Comparison of ENCODE assay signal across 12 cellular contexts in genomic region chr16:77289331-77289809, GRCh38.
A peak's percentile ranks its signal among the peaks of the same experiment; 100 is the strongest.
DNase-seq lines count a peak whose midpoint lies in the region; ATAC-seq and TF ChIP-seq lines count a peak whose summit lies in the region.
"Had no signal": no experiment of that assay in that cellular context is flagged by ENCODE, and none has a peak within 500 bp of the region (broad histone marks: within the 10 kb centered on the region; RNA-seq: fewer than 3 reads in every experiment).

No MANE protein-coding gene starts in this region.

- H3K4me3 Mint-ChIP-seq in mesothelial cell of epicardium, result no peak overlapping the region

- no peaks in the 10 kb centered on the region for H3K27me3 Mint-ChIP-seq in mesothelial cell of epicardium (ENCODE audit: low read depth)

- H3K27ac Mint-ChIP-seq in mesothelial cell of epicardium, result peak overlapping the region; percentile 60

- DNase-seq in Caki2 (ENCODE audit: low read depth) (peak; percentile 83), M059J (ENCODE audit: low read depth) (peak; percentile 90), cardiac fibroblast (ENCODE audit: low read depth in 2 of 2) (peak; percentile 52 to 87), mesothelial cell of epicardium (ENCODE audit: low spot score in 2 of 2, unreplicated experiment in 2 of 2) (no peak), GM10266 (ENCODE audit: extremely low spot score) (no peak), LoVo (ENCODE audit: low spot score) (no peak)
- DNase-seq: kidney; NCI-H526; stimulated activated CD4-positive, alpha-beta T cell treated with anti-CD3 and anti-CD28 coated beads, Interleukin-2, amount 100 ng/mL, for 24 hours had no signal

- ATAC-seq in GM21423 (IDR thresholded peaks at IDR 0.05; ENCODE audit: unreplicated experiment), result no peak
- no peak for ATAC-seq in HG02938 (IDR thresholded peaks at IDR 0.05; ENCODE audit: unreplicated experiment)

- no peaks in the 10 kb centered on the region for H3K9me3 Mint-ChIP-seq in mesothelial cell of epicardium

- peaks cover 19% of the 10 kb centered on the region for H3K4me1 Mint-ChIP-seq in mesothelial cell of epicardium

- no peak for TF ChIP-seq CTCF in cardiac fibroblast (IDR thresholded peaks at IDR 0.05; ENCODE audit: low read depth, low read length)
- TF ChIP-seq CTCF in mesothelial cell of epicardium (IDR thresholded peaks at IDR 0.05; ENCODE audit: unreplicated experiment), result no peak
- no peak for TF ChIP-seq CTCF in GM10266 (IDR thresholded peaks at IDR 0.05; ENCODE audit: control insufficient read depth, insufficient read depth, low read depth, missing control alignments)

- H3K4me3 ChIP-seq in cardiac fibroblast (replicated peaks in 1 of 2; ENCODE audit: low read depth in 2 of 2, low read length in 2 of 2), result no peak overlapping the region
- H3K4me3 ChIP-seq: BLaER1 treated with 17β-estradiol and CSF1 and Interleukin-3, amounts not matched to agents 10 nM and 100 nM had no signal

- in situ Hi-C loops in Caki2 (cut with HindIII; ENCODE audit: low pct_unique_long_range_greater_than_20kb, low sequenced_read_pairs), result no loop called here

- peaks cover 5% of the 10 kb centered on the region for H3K36me3 Mint-ChIP-seq in mesothelial cell of epicardium

Comparison
In these comparisons a context has a peak if more than half of its experiments do, and no peak if none do; other contexts are left out.
1. DNase-seq: peak in Caki2 (single experiment), M059J (single experiment) and cardiac fibroblast (2 of 2); none in mesothelial cell of epicardium (0 of 2), GM10266 (single experiment) and LoVo (single experiment).